Comparison of ENCODE assay signal across 10 cellular contexts in the genomic region with DNA sequence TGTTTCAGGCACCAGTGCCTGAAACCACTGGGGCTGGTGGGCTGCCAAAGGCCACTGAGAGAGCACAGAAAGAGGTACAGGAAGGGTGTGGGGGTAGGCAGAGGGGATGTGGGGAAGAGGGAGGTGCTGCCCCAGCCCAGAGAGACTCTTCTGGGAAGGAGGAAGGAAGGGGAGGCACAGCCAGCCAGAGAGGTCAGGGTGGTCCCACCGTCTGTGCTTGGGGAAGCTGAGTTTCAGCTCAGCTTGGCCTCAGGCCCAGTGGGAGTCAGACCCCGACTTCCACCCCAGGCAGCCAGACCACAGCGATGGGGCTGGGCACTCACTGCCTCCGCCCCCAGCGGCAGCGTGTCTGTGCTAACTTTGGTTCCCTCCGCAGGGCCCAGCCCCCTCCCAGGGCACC. TPM values are rescaled to one million over a fixed set of nuclear protein-coding genes. Genes with fewer than 3 reads are reported as not detected.
DNase-seq lines count a peak whose midpoint lies in the region; ATAC-seq and TF ChIP-seq lines count a peak whose summit lies in the region.
"Had no signal": no experiment of that assay in that cellular context is flagged by ENCODE, and none has a peak within 500 bp of the region (broad histone marks: within the 10 kb centered on the region; RNA-seq: fewer than 3 reads in every experiment).

No MANE protein-coding gene starts in this region.

- H3K9me3 Mint-ChIP-seq in activated CD8-positive, alpha-beta T cell treated with anti-CD3 and anti-CD28 coated beads, Interleukin-2, amount 10 ng/mL, durations not matched to agents 7 days and 5 days (ENCODE audit: insufficient read depth) = no peaks in the 10 kb centered on the region

- TF ChIP-seq POLR2A in right lobe of liver (IDR thresholded peaks at IDR 0.05) = no peak

- H3K4me1 Mint-ChIP-seq in activated CD8-positive, alpha-beta T cell treated with anti-CD3 and anti-CD28 coated beads, Interleukin-2, amount 10 ng/mL, durations not matched to agents 7 days and 5 days (ENCODE audit: low read depth) = peaks cover 75% of the 10 kb centered on the region

- intact Hi-C loops in Right ventricle myocardium inferior (cut with DNase I) (no loop called here), right lobe of liver (cut with DNase I) (no loop called here), upper lobe of right lung (cut with DNase I) (no loop called here)

- H3K9me3 ChIP-seq in right atrium auricular region (no peaks in the 10 kb centered on the region), right lobe of liver (no peaks in the 10 kb centered on the region), upper lobe of right lung (no peaks in the 10 kb centered on the region)

- peak; percentile 38 for ATAC-seq in Right ventricle myocardium inferior
- ATAC-seq in activated CD8-positive, alpha-beta T cell treated with anti-CD3 and anti-CD28 coated beads, Interleukin-2, amount 10 ng/mL, durations not matched to agents 7 days and 5 days = peak; percentile 41
- peak; percentile 4 to 38 (median 8) for ATAC-seq in right lobe of liver
- ATAC-seq in upper lobe of right lung = peak; percentile 28
- ATAC-seq in GM18870 (IDR thresholded peaks at IDR 0.05; ENCODE audit: unreplicated experiment) = no peak

- 20% methylated on average over 2 of the region's 7 CpGs for WGBS in right lobe of liver (ENCODE audit: insufficient coverage, low coverage, low lambda C conversion rate, missing lambda C conversion rate)

- no peaks in the 10 kb centered on the region for H3K27me3 ChIP-seq in right atrium auricular region
- H3K27me3 ChIP-seq in right lobe of liver = no peaks in the 10 kb centered on the region
- H3K27me3 ChIP-seq in upper lobe of right lung = no peaks in the 10 kb centered on the region

- CTCF ChIA-PET in activated CD8-positive, alpha-beta T cell treated with anti-CD3 and anti-CD28 coated beads, Interleukin-2, amount 10 ng/mL, durations not matched to agents 7 days and 5 days (lab: Charles Lee) = interaction anchor here (0.8 to 1.3 kb wide), 2 partner anchors 9 to 10 kb away, joined by 3 to 5 read pairs; a partner anchor contains a TSS
- CTCF ChIA-PET in GM10248 (lab: Yijun Ruan, JAX) = interaction anchor here (1.2 kb wide), 1 partner anchor 11 kb away, joined by 3 read pairs; no protein-coding TSS in a partner anchor

- H3K4me3 ChIP-seq in right atrium auricular region (no peak overlapping the region), right lobe of liver (no peak overlapping the region), upper lobe of right lung (no peak overlapping the region)

- DNase-seq in Right ventricle myocardium inferior (ENCODE audit: missing footprints) (no peak), right atrium auricular region (ENCODE audit: low spot score) (no peak), right lobe of liver (peak in 2 of 3 donors; percentile 55 to 75), upper lobe of right lung (no peak), GM10248 (ENCODE audit: extremely low spot score) (no peak)
- peak; percentile 77 for DNase-seq in activated CD8-positive, alpha-beta T cell treated with anti-CD3 and anti-CD28 coated beads, Interleukin-2, amount 10 ng/mL, durations not matched to agents 7 days and 5 days
- no peak for DNase-seq in stimulated activated naive CD4-positive, alpha-beta T cell treated with Interleukin-2 at 50 U/mL for 16 hours (lab: John Stamatoyannopoulos, UW)
- DNase-seq: NCI-H446 treated with DMSO at 0.1 percent for 48 hours had no signal

- H3K4me3 Mint-ChIP-seq in activated CD8-positive, alpha-beta T cell treated with anti-CD3 and anti-CD28 coated beads, Interleukin-2, amount 10 ng/mL, durations not matched to agents 7 days and 5 days = peak overlapping the region; percentile 77

- H3K36me3 ChIP-seq in right atrium auricular region (no peaks in the 10 kb centered on the region), right lobe of liver (no peaks in the 10 kb centered on the region), upper lobe of right lung (no peaks in the 10 kb centered on the region)

- POLR2A ChIA-PET in activated CD8-positive, alpha-beta T cell treated with anti-CD3 and anti-CD28 coated beads, Interleukin-2, amount 10 ng/mL, durations not matched to agents 7 days and 5 days (lab: Charles Lee) = interaction anchor here (1.0 to 2.5 kb wide), 5 partner anchors 8 to 37 kb away, joined by 3 to 10 read pairs (median 6); a partner anchor contains a TSS
- POLR2A ChIA-PET in GM10248 (lab: Yijun Ruan, JAX) = interaction anchor here (0.6 to 0.9 kb wide), 2 partner anchors 10 to 369 kb away, joined by 3 to 5 read pairs; no protein-coding TSS in a partner anchor

- no peak for TF ChIP-seq CTCF in right atrium auricular region (IDR thresholded peaks at IDR 0.05)
- no peak for TF ChIP-seq CTCF in right lobe of liver (IDR thresholded peaks at IDR 0.05)
- no peak for TF ChIP-seq CTCF in upper lobe of right lung (IDR thresholded peaks at IDR 0.05)
- TF ChIP-seq CTCF in GM10248 (IDR thresholded peaks at IDR 0.05; ENCODE audit: control extremely low read depth, extremely low read depth, low read depth, missing control alignments) = no peak

- peaks cover 0 to 59% of the 10 kb centered on the region in 2 donors for H3K4me1 ChIP-seq in right atrium auricular region
- H3K4me1 ChIP-seq in right lobe of liver = peaks cover 0 to 40% (median 29%) of the 10 kb centered on the region in 4 donors
- peaks cover 40% of the 10 kb centered on the region for H3K4me1 ChIP-seq in upper lobe of right lung

- H3K36me3 Mint-ChIP-seq in activated CD8-positive, alpha-beta T cell treated with anti-CD3 and anti-CD28 coated beads, Interleukin-2, amount 10 ng/mL, durations not matched to agents 7 days and 5 days (ENCODE audit: low read depth) = peaks cover 6% of the 10 kb centered on the region

- no peaks in the 10 kb centered on the region for H3K27me3 Mint-ChIP-seq in activated CD8-positive, alpha-beta T cell treated with anti-CD3 and anti-CD28 coated beads, Interleukin-2, amount 10 ng/mL, durations not matched to agents 7 days and 5 days (ENCODE audit: low read depth)

- H3K27ac ChIP-seq in right atrium auricular region (peak overlapping the region in 1 of 2 donors; percentile 86), right lobe of liver (peak overlapping the region in 2 of 3 donors; percentile 79 to 88), upper lobe of right lung (peak overlapping the region; percentile 51)
- H3K27ac ChIP-seq: epithelial cell of prostate had no signal

- H3K27ac Mint-ChIP-seq in activated CD8-positive, alpha-beta T cell treated with anti-CD3 and anti-CD28 coated beads, Interleukin-2, amount 10 ng/mL, durations not matched to agents 7 days and 5 days = peak overlapping the region; percentile 96

RNA-seq across cellular contexts. Expression of a gene that starts 8.7 kb away (rescaled TPM):
- total RNA-seq in Right ventricle myocardium inferior = 34.5 TPM
- total RNA-seq in right atrium auricular region = 10 to 100 TPM; 22.8 to 34.5 TPM
- 100 to 1,000 TPM; 125 to 126 TPM for total RNA-seq in activated CD8-positive, alpha-beta T cell treated with anti-CD3 and anti-CD28 coated beads, Interleukin-2, amount 10 ng/mL, durations not matched to agents 7 days and 5 days
- 100 to 1,000 TPM in 3 of 6 experiments, 10 to 100 TPM in 3; 64.3 to 133 (median 85.8) TPM for total RNA-seq in right lobe of liver
- total RNA-seq in upper lobe of right lung = 96.1 TPM

RNA-seq across cellular contexts. Expression of a gene that starts 36.9 kb away (rescaled TPM):
- 85.6 TPM for total RNA-seq in Right ventricle myocardium inferior
- total RNA-seq in right atrium auricular region = 10 to 100 TPM; 62.4 to 69.1 TPM
- 100 to 1,000 TPM; 335 to 336 TPM for total RNA-seq in activated CD8-positive, alpha-beta T cell treated with anti-CD3 and anti-CD28 coated beads, Interleukin-2, amount 10 ng/mL, durations not matched to agents 7 days and 5 days
- total RNA-seq in right lobe of liver = 10 to 100 TPM; 44.2 to 96.1 (median 73.5) TPM
- total RNA-seq in upper lobe of right lung = 116 TPM

RNA-seq across cellular contexts. Expression of a gene that starts 54.1 kb away (rescaled TPM):
- total RNA-seq in Right ventricle myocardium inferior = not detected
- not detected for total RNA-seq in right atrium auricular region
- not detected for total RNA-seq in activated CD8-positive, alpha-beta T cell treated with anti-CD3 and anti-CD28 coated beads, Interleukin-2, amount 10 ng/mL, durations not matched to agents 7 days and 5 days
- not detected for total RNA-seq in right lobe of liver
- not detected for total RNA-seq in upper lobe of right lung

Comparison
In these comparisons a context has a peak if more than half of its experiments do, and no peak if none do; other contexts are left out.
1. DNase-seq: peak in activated CD8-positive, alpha-beta T cell treated with anti-CD3 and anti-CD28 coated beads, Interleukin-2, amount 10 ng/mL, durations not matched to agents 7 days and 5 days (single experiment) and right lobe of liver (2 of 3); none in Right ventricle myocardium inferior (single experiment), right atrium auricular region (single experiment), upper lobe of right lung (single experiment), stimulated activated naive CD4-positive, alpha-beta T cell treated with Interleukin-2 at 50 U/mL for 16 hours (single experiment) and GM10248 (single experiment).